ENCODE assay signal across 17 cellular contexts in genomic region chr18:79872423-79872822, GRCh38.
DNase-seq lines count a peak whose midpoint lies in the region; ATAC-seq and TF ChIP-seq lines count a peak whose summit lies in the region.
"Had no signal": no experiment of that assay in that cellular context is flagged by ENCODE, and none has a peak within 500 bp of the region (broad histone marks: within the 10 kb centered on the region; RNA-seq: fewer than 3 reads in every experiment).

No MANE protein-coding gene starts in this region.

- no peaks in the 10 kb centered on the region for H3K9me3 ChIP-seq in neuronal stem cell (replicated peaks in 1 of 2; ENCODE audit: control insufficient read depth in 2 of 2, insufficient read depth in 1 of 2, low read depth in 1 of 2, low read length in 2 of 2)

- H3K4me1 ChIP-seq in neuronal stem cell (ENCODE audit: control insufficient read depth in 2 of 2, insufficient read depth in 1 of 2, low read depth in 1 of 2, low read length in 2 of 2): peaks cover 2 to 13% of the 10 kb centered on the region in 2 donors

- peak; percentile 9 for DNase-seq in AG20443 (ENCODE audit: low spot score)
- peak; percentile 47 for DNase-seq in ELF-1 (ENCODE audit: low read depth, low spot score)
- peak; percentile 41 for DNase-seq in coronary artery (ENCODE audit: low spot score)
- DNase-seq in neuronal stem cell (ENCODE audit: low spot score): no peak
- DNase-seq in NK-92 (lab: John Stamatoyannopoulos, UW; ENCODE audit: unreplicated experiment): no peak
- no peak for DNase-seq in activated naive CD4-positive, alpha-beta T cell treated with anti-CD3 and anti-CD28 coated beads, Interleukin-2, amount 50 U/mL, for 16 hours
- DNase-seq: Calu3; CD4-positive, alpha-beta memory T cell; HCEC 1CT; IMR-90; Karpas-422; MM.1S; NCI-H1092 treated with DMSO at 0.1 percent for 48 hours; NCI-H2081 treated with DMSO at 0.1 percent for 48 hours; NCI-H510A had no signal

- no peaks in the 10 kb centered on the region for H3K79me1 ChIP-seq in neuronal stem cell (ENCODE audit: low read depth, low read length)

- H4K8ac ChIP-seq in neuronal stem cell (ENCODE audit: low read depth, low read length): no peak overlapping the region

- no peak for ATAC-seq in GM21447 (IDR thresholded peaks at IDR 0.05; ENCODE audit: unreplicated experiment)
- ATAC-seq: Panc1 had no signal

- no peak overlapping the region for H3K14ac ChIP-seq in neuronal stem cell (ENCODE audit: low read length)

- no peak overlapping the region for H2BK15ac ChIP-seq in neuronal stem cell (ENCODE audit: low read length)

- peak overlapping the region; percentile 76 for H2AFZ ChIP-seq in neuronal stem cell (ENCODE audit: low read length)

- no peak overlapping the region for H3K23ac ChIP-seq in neuronal stem cell (ENCODE audit: low read depth, low read length, poor library complexity)

- no peak overlapping the region for H2BK120ac ChIP-seq in neuronal stem cell (ENCODE audit: low read depth, low read length)

- no peak overlapping the region for H2BK5ac ChIP-seq in neuronal stem cell (ENCODE audit: low read length)

- WGBS in neuronal stem cell (ENCODE audit: extremely low coverage in 2 of 2, insufficient read length in 2 of 2, insufficient replicate concordance in 1 of 2), 2 donors: no CpG with 5 or more reads among the region's 14 CpGs

- no peak overlapping the region for H2AK5ac ChIP-seq in neuronal stem cell (ENCODE audit: low read depth, low read length)

- H3K27me3 ChIP-seq in neuronal stem cell (ENCODE audit: control insufficient read depth in 3 of 3, insufficient read depth in 3 of 3, low read depth in 1 of 3, low read length in 3 of 3): peaks cover 0 to 27% (median 0%) of the 10 kb centered on the region in 3 experiments

- no peak overlapping the region for H3K4me2 ChIP-seq in neuronal stem cell (ENCODE audit: insufficient read depth, low read length, poor library complexity, severe bottlenecking)

- no peaks in the 10 kb centered on the region for H3K36me3 ChIP-seq in neuronal stem cell (replicated peaks in 1 of 2; ENCODE audit: control insufficient read depth in 2 of 2, insufficient read depth in 2 of 2, low read length in 2 of 2)

- H3K9ac ChIP-seq in neuronal stem cell (ENCODE audit: low read depth, low read length, poor library complexity): no peak overlapping the region

- H3K4ac ChIP-seq in neuronal stem cell (ENCODE audit: low read length): no peak overlapping the region

- H3K4me3 ChIP-seq in coronary artery (no peak overlapping the region), neuronal stem cell (ENCODE audit: low read length in 2 of 2) (no peak overlapping the region)

- no peak overlapping the region for H3K18ac ChIP-seq in neuronal stem cell (ENCODE audit: low read length)

- H3K27ac ChIP-seq in coronary artery (no peak overlapping the region), neuronal stem cell (replicated peaks; ENCODE audit: low read length) (no peak overlapping the region)

- no peak for TF ChIP-seq CTCF in coronary artery (IDR thresholded peaks at IDR 0.05)

- no peak overlapping the region for H4K91ac ChIP-seq in neuronal stem cell (ENCODE audit: low read depth, low read length, poor library complexity)

- H2BK12ac ChIP-seq in neuronal stem cell (ENCODE audit: low read length): no peak overlapping the region

Comparison
In these comparisons a context has a peak if more than half of its experiments do, and no peak if none do; other contexts are left out.
1. DNase-seq: peak in AG20443 (single experiment), ELF-1 (single experiment) and coronary artery (single experiment); none in neuronal stem cell (single experiment), NK-92 (single experiment) and activated naive CD4-positive, alpha-beta T cell treated with anti-CD3 and anti-CD28 coated beads, Interleukin-2, amount 50 U/mL, for 16 hours (single experiment).